ENCODE assay signal across 9 cellular contexts in the genomic region with DNA sequence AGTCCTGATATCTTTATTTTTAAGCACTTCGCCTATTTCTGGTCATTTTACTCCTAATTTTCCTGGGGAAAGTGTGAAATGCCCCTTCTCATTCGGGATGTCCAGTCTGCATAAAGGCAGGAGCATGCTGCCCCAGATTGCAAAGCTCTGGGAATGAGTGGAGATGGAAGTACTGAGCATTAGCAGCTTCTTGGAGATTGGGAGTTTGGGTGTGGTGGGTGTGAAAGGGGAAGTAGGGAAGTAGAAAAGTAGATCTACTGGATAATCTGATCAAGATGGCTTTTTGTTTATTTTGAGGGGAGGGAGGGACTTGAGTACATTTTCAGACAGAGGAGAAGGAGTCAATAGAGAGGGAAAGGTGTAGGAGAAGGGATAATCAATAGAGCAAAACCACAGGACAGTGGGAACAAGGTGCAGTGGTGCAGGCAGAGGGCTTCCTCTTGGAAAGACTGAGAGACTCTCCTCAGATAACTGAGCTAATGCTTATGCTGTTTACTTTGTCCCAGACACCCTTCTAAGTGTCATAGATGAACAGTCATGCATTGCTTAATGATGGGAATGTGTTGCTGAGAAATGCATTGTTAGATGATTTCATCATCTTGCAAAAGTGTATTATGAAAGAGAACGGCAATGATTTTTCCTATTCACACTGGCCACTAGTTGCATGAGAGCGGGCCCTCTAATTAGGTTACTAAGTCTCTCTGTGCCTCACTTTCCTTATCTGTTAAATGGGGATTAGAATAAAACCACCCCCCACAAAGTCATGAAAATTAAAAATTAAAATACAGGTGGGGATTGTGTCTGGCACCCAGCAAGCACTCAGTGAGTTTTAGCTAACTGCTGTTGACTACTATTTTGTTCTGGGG. TPM values are rescaled to one million over a fixed set of nuclear protein-coding genes. Genes with fewer than 3 reads are reported as not detected.
A peak's percentile ranks its signal among the peaks of the same experiment; 100 is the strongest.
DNase-seq lines count a peak whose midpoint lies in the region; ATAC-seq and TF ChIP-seq lines count a peak whose summit lies in the region.
"Had no signal": no experiment of that assay in that cellular context is flagged by ENCODE, and none has a peak within 500 bp of the region (broad histone marks: within the 10 kb centered on the region; RNA-seq: fewer than 3 reads in every experiment).

No MANE protein-coding gene starts in this region.

- no peak for TF ChIP-seq POLR2A in transverse colon (IDR thresholded peaks at IDR 0.05)

- DNase-seq in HT1080 (ENCODE audit: low read depth): peak; percentile 93
- no peak for DNase-seq in WTC11 (ENCODE audit: low spot score)
- DNase-seq in right atrium auricular region (ENCODE audit: low spot score): no peak
- no peak for DNase-seq in transverse colon
- no peak for DNase-seq in neuronal stem cell (ENCODE audit: low spot score)
- no peak for DNase-seq in NCI-H2227 treated with DMSO at 0.1 percent for 48 hours (lab: John Stamatoyannopoulos, UW)
- DNase-seq: activated naive CD8-positive, alpha-beta T cell treated with anti-CD3 and anti-CD28 coated beads, Interleukin-2, amount 50 U/mL, for 24 hours; T-cell had no signal

- H3K4me3 Mint-ChIP-seq in WTC11: no peak overlapping the region
- H3K4me3 Mint-ChIP-seq: activated naive CD8-positive, alpha-beta T cell treated with anti-CD3 and anti-CD28 coated beads, Interleukin-2, amount 50 U/mL, for 24 hours; T-cell had no signal

- H3K27ac ChIP-seq in right atrium auricular region: peak overlapping the region; percentile 22 to 61
- H3K27ac ChIP-seq in transverse colon: peak overlapping the region; percentile 32 to 68 (median 58)
- H3K27ac ChIP-seq in neuronal stem cell (replicated peaks; ENCODE audit: low read length): no peak overlapping the region

- H3K27me3 Mint-ChIP-seq in WTC11 (ENCODE audit: low read depth): no peaks in the 10 kb centered on the region

- H3K36me3 ChIP-seq in right atrium auricular region (no peaks in the 10 kb centered on the region), transverse colon (no peaks in the 10 kb centered on the region), neuronal stem cell (replicated peaks in 1 of 2; ENCODE audit: control insufficient read depth in 2 of 2, insufficient read depth in 2 of 2, low read length in 2 of 2) (peaks cover 0 to 79% of the 10 kb centered on the region in 2 donors)

- H3K4me2 ChIP-seq in neuronal stem cell (ENCODE audit: insufficient read depth, low read length, poor library complexity, severe bottlenecking): no peak overlapping the region

- no peaks in the 10 kb centered on the region for H3K4me1 Mint-ChIP-seq in WTC11
- H3K4me1 Mint-ChIP-seq: T-cell had no signal

- CTCF ChIA-PET in WTC11 (lab: Charles Lee): interaction anchor here (2.0 kb wide), 1 partner anchor 10 kb away, joined by 8 read pairs; no protein-coding TSS in a partner anchor

- H3K4me3 ChIP-seq in right atrium auricular region (no peak overlapping the region), transverse colon (no peak overlapping the region), neuronal stem cell (ENCODE audit: low read length in 2 of 2) (no peak overlapping the region)

- no peak overlapping the region for H3K14ac ChIP-seq in neuronal stem cell (ENCODE audit: low read length)

- no peak overlapping the region for H2AK5ac ChIP-seq in neuronal stem cell (ENCODE audit: low read depth, low read length)

- TF ChIP-seq CTCF in WTC11 (IDR thresholded peaks at IDR 0.05) (no peak), right atrium auricular region (IDR thresholded peaks at IDR 0.05) (no peak), transverse colon (IDR thresholded peaks at IDR 0.05) (peak in 1 of 5 experiments; percentile 3)

- no peak overlapping the region for H2BK120ac ChIP-seq in neuronal stem cell (ENCODE audit: low read depth, low read length)

- TF ChIP-seq EP300 in transverse colon (IDR thresholded peaks at IDR 0.05; ENCODE audit: low read depth): no peak

- no peak overlapping the region for H2AFZ ChIP-seq in neuronal stem cell (ENCODE audit: low read length)

- no peak overlapping the region for H3K18ac ChIP-seq in neuronal stem cell (ENCODE audit: low read length)

- H3K9me3 ChIP-seq in right atrium auricular region (no peaks in the 10 kb centered on the region), transverse colon (no peaks in the 10 kb centered on the region), neuronal stem cell (replicated peaks in 1 of 2; ENCODE audit: control insufficient read depth in 2 of 2, insufficient read depth in 1 of 2, low read depth in 1 of 2, low read length in 2 of 2) (peaks cover 0 to 21% of the 10 kb centered on the region in 2 donors)

- no peaks in the 10 kb centered on the region for H3K79me1 ChIP-seq in neuronal stem cell (ENCODE audit: low read depth, low read length)

- H3K23ac ChIP-seq in neuronal stem cell (ENCODE audit: low read depth, low read length, poor library complexity): no peak overlapping the region

- H3K4ac ChIP-seq in neuronal stem cell (ENCODE audit: low read length): no peak overlapping the region

- ATAC-seq in WTC11 (no peak), HG03139 (IDR thresholded peaks at IDR 0.05; ENCODE audit: unreplicated experiment) (no peak)
- ATAC-seq: activated naive CD8-positive, alpha-beta T cell treated with anti-CD3 and anti-CD28 coated beads, Interleukin-2, amount 50 U/mL, for 24 hours; T-cell had no signal

- H3K9ac ChIP-seq in neuronal stem cell (ENCODE audit: low read depth, low read length, poor library complexity): no peak overlapping the region

- H3K4me1 ChIP-seq in right atrium auricular region (peaks cover 0 to 17% of the 10 kb centered on the region in 2 donors), transverse colon (peaks cover 0 to 6% (median 5%) of the 10 kb centered on the region in 4 donors), neuronal stem cell (ENCODE audit: control insufficient read depth in 2 of 2, insufficient read depth in 1 of 2, low read depth in 1 of 2, low read length in 2 of 2) (peaks cover 0 to 5% of the 10 kb centered on the region in 2 donors)

- POLR2A ChIA-PET in WTC11 (lab: Charles Lee): no interaction called here

- no peak overlapping the region for H4K8ac ChIP-seq in neuronal stem cell (ENCODE audit: low read depth, low read length)

- no peaks in the 10 kb centered on the region for H3K27me3 ChIP-seq in right atrium auricular region
- H3K27me3 ChIP-seq in transverse colon: no peaks in the 10 kb centered on the region
- no peaks in the 10 kb centered on the region for H3K27me3 ChIP-seq in neuronal stem cell (ENCODE audit: control insufficient read depth in 3 of 3, insufficient read depth in 3 of 3, low read depth in 1 of 3, low read length in 3 of 3)

- peaks cover 11% of the 10 kb centered on the region for H3K36me3 Mint-ChIP-seq in WTC11
- H3K36me3 Mint-ChIP-seq: T-cell had no signal

- peaks cover 7% of the 10 kb centered on the region for H3K9me3 Mint-ChIP-seq in WTC11
- H3K9me3 Mint-ChIP-seq: activated naive CD8-positive, alpha-beta T cell treated with anti-CD3 and anti-CD28 coated beads, Interleukin-2, amount 50 U/mL, for 24 hours; T-cell had no signal

- WGBS in transverse colon (ENCODE audit: low coverage in 1 of 2), 2 donors: 87 to 89% methylated on average over 4 of the region's 4 CpGs
- no CpG with 5 or more reads among the region's 4 CpGs for WGBS in neuronal stem cell (ENCODE audit: extremely low coverage in 2 of 2, insufficient read length in 2 of 2, insufficient replicate concordance in 1 of 2), 2 donors

- no peak overlapping the region for H4K91ac ChIP-seq in neuronal stem cell (ENCODE audit: low read depth, low read length, poor library complexity)

- no peak overlapping the region for H2BK5ac ChIP-seq in neuronal stem cell (ENCODE audit: low read length)

- H2BK12ac ChIP-seq in neuronal stem cell (ENCODE audit: low read length): no peak overlapping the region

- in situ Hi-C loops in transverse colon (cut with MboI; ENCODE audit: low pct_ligation_motif_present in 1 of 4, low pct_unique_long_range_greater_than_20kb in 1 of 4, low sequenced_read_pairs in 3 of 4): no loop called here

- no peak overlapping the region for H3K27ac Mint-ChIP-seq in WTC11
- H3K27ac Mint-ChIP-seq: activated naive CD8-positive, alpha-beta T cell treated with anti-CD3 and anti-CD28 coated beads, Interleukin-2, amount 50 U/mL, for 24 hours; T-cell had no signal

- intact Hi-C loops in transverse colon (cut with DNase I; ENCODE audit: low total_unique reads): no loop called here

- no peak overlapping the region for H2BK15ac ChIP-seq in neuronal stem cell (ENCODE audit: low read length)

TF ChIP-seq in WTC11, 78 proteins besides CTCF, POLR2A, EP300 and RAD21:
- TF ChIP-seq GABPB1 (CRISPR knock-in tag; IDR thresholded peaks at IDR 0.05) (peak; percentile 75; the same call in 1 of the 2 replicates), TP53 (CRISPR knock-in tag; IDR thresholded peaks at IDR 0.05) (no peak)

RNA-seq across cellular contexts. Expression of gene PHLDB2, which starts 45.5 kb away (rescaled TPM):
- total RNA-seq in HT1080 (2014; rRNA removed; shearing (Covaris generic)): 57.3 and 58.5 TPM in 2 replicates
- 56.8 and 73.4 TPM in 2 replicates for polyA plus RNA-seq in HT1080 (2015; cell fraction: cytosol; rRNA removed)
- 224 and 250 TPM in 2 replicates for polyA plus RNA-seq in HT1080 (2015; cell fraction: nucleus; rRNA removed)
- 23.5 to 40.3 TPM (median 24.9 TPM) in 3 replicates for total RNA-seq in WTC11 (2021)
- total RNA-seq in right atrium auricular region: 10 to 100 TPM; 20.2 to 48.1 TPM
- total RNA-seq in transverse colon: 10 to 100 TPM; 20.3 to 43.8 (median 24.5) TPM
- 4.5 TPM for polyA plus RNA-seq in neuronal stem cell (2013, experiment 1 of 2)
- polyA plus RNA-seq in neuronal stem cell (2013, experiment 2 of 2): 4.6 TPM
